18 cellular contexts compared by ENCODE assay signal in genomic region chr21:38088916-38089762, GRCh38.
A peak's percentile ranks its signal among the peaks of the same experiment; 100 is the strongest.
DNase-seq lines count a peak whose midpoint lies in the region; ATAC-seq, FAIRE-seq and TF ChIP-seq lines count a peak whose summit lies in the region.
"Had no signal": no experiment of that assay in that cellular context is flagged by ENCODE, and none has a peak within 500 bp of the region (broad histone marks: within the 10 kb centered on the region; RNA-seq: fewer than 3 reads in every experiment).

No MANE protein-coding gene starts in this region.

- no peak for TF ChIP-seq RAD21 in H1 (IDR thresholded peaks at IDR 0.05 in 1 of 2, conservative IDR thresholded peaks at IDR 0.05 in 1 of 2; ENCODE audit: low read depth in 2 of 2, low read length in 2 of 2)

- no peaks in the 10 kb centered on the region for H3K9me3 Mint-ChIP-seq in activated CD4-positive, alpha-beta T cell treated with anti-CD3 and anti-CD28 coated beads, Interleukin-2, amount 10 ng/mL, durations not matched to agents 24 days and 14 days
- H3K9me3 Mint-ChIP-seq: CD4-positive, alpha-beta T cell had no signal

- H3K27ac ChIP-seq in left ventricle myocardium inferior (replicated peaks) (peak overlapping the region; percentile 21), right cardiac atrium (ENCODE audit: low read length) (no peak overlapping the region), H1 (ENCODE audit: low read depth, low read length) (no peak overlapping the region)
- H3K27ac ChIP-seq: 22Rv1, A549, C4-2B, HL-60 had no signal

- no peak overlapping the region for H3K4ac ChIP-seq in H1 (replicated peaks; ENCODE audit: insufficient read length, low read depth, low read length)

- no peak overlapping the region for H2BK20ac ChIP-seq in H1 (ENCODE audit: low read length)

- H3K9me3 ChIP-seq in left ventricle myocardium inferior (replicated peaks) = no peaks in the 10 kb centered on the region
- H3K9me3 ChIP-seq in right cardiac atrium (ENCODE audit: control insufficient read depth, low read length) = no peaks in the 10 kb centered on the region
- H3K9me3 ChIP-seq in H1 (ENCODE audit: insufficient read depth in 2 of 2, low read depth in 1 of 2, low read length in 1 of 2) = no peaks in the 10 kb centered on the region
- H3K9me3 ChIP-seq: A549 had no signal

- TF ChIP-seq CTCF in left ventricle myocardium inferior (IDR thresholded peaks at IDR 0.05; ENCODE audit: borderline replicate concordance) = no peak
- TF ChIP-seq CTCF in H1 (IDR thresholded peaks at IDR 0.05; ENCODE audit: control extremely low read depth in 1 of 3, insufficient read depth in 1 of 3, low read depth in 1 of 3, low read length in 3 of 3) = no peak

- no peak overlapping the region for H4K91ac ChIP-seq in H1 (replicated peaks; ENCODE audit: insufficient read length, low read length)

- H3K56ac ChIP-seq in H1 (replicated peaks; ENCODE audit: insufficient read length, low read depth, low read length) = no peak overlapping the region

- DNase-seq in activated CD4-positive, alpha-beta T cell treated with anti-CD3 and anti-CD28 coated beads, Interleukin-2, amount 10 ng/mL, durations not matched to agents 24 days and 14 days = peak; percentile 28
- no peak for DNase-seq in activated CD4-positive, alpha-beta T cell treated with anti-CD3 and anti-CD28 coated beads, Interleukin-2, amount 50 U/mL, for 4 hours
- no peak for DNase-seq in left ventricle myocardium inferior
- no peak for DNase-seq in right cardiac atrium
- DNase-seq in H1 (ENCODE audit: low read depth in 1 of 2, low spot score in 2 of 2) = no peak
- DNase-seq in NCI-H446 (lab: John Stamatoyannopoulos, UW) = no peak
- DNase-seq: AML-193; CD4-positive, alpha-beta T cell; DMS153; DMS79; GF-D8; HCEC 1CT had no signal

- intact Hi-C loops in activated CD4-positive, alpha-beta T cell treated with anti-CD3 and anti-CD28 coated beads, Interleukin-2, amount 10 ng/mL, durations not matched to agents 24 days and 14 days (cut with micrococcal nuclease) = no loop called here
- intact Hi-C loops in left ventricle myocardium inferior (cut with micrococcal nuclease) = no loop called here
- intact Hi-C loops in right cardiac atrium (cut with DNase I) = no loop called here

- no peak overlapping the region for H2BK15ac ChIP-seq in H1 (ENCODE audit: low read length)

- 71% methylated on average over 13 of the region's 13 CpGs for WGBS in right cardiac atrium
- WGBS in H1 (ENCODE audit: extremely low coverage in 1 of 2, insufficient coverage in 1 of 2, insufficient read length in 1 of 2, insufficient replicate concordance in 2 of 2, low coverage in 1 of 2, low lambda C conversion rate in 2 of 2, missing lambda C conversion rate in 1 of 2), 2 experiments = 95% methylated on average over 13 of the region's 13 CpGs; no CpG with 5 or more reads in 1 of the 2 experiments

- H3K9ac ChIP-seq in H1 (replicated peaks in 1 of 4; ENCODE audit: extremely low read depth in 1 of 4, low read depth in 3 of 4, low read length in 3 of 4) = no peak overlapping the region

- POLR2A ChIA-PET in H1 (lab: Charles Lee; ENCODE audit: partially characterized antibody) = no interaction called here

- H4K8ac ChIP-seq in H1 (ENCODE audit: extremely low read depth, insufficient read depth, low read length) = no peak overlapping the region

- H3K23ac ChIP-seq in H1 (ENCODE audit: insufficient read length) = no peak overlapping the region

- H3K4me2 ChIP-seq in H1 (ENCODE audit: insufficient read depth in 1 of 2, low read depth in 2 of 2, low read length in 2 of 2) = no peak overlapping the region
- H3K4me2 ChIP-seq: A549 had no signal

- no peaks in the 10 kb centered on the region for H3K23me2 ChIP-seq in H1 (ENCODE audit: low read depth, low read length)

- no peak overlapping the region for H3K14ac ChIP-seq in H1 (ENCODE audit: insufficient read length)

- no peaks in the 10 kb centered on the region for H3K79me1 ChIP-seq in H1 (ENCODE audit: low read depth, low read length)

- no peaks in the 10 kb centered on the region for H3K79me2 ChIP-seq in H1 (ENCODE audit: control insufficient read depth in 1 of 2, insufficient read depth in 2 of 2, low read length in 2 of 2)

- peaks cover 7% of the 10 kb centered on the region for H3K4me1 ChIP-seq in left ventricle myocardium inferior
- no peaks in the 10 kb centered on the region for H3K4me1 ChIP-seq in right cardiac atrium (ENCODE audit: control insufficient read depth, insufficient read depth, low read length)
- H3K4me1 ChIP-seq in H1 (replicated peaks in 1 of 4; ENCODE audit: control insufficient read depth in 3 of 4, insufficient read depth in 4 of 4, low read length in 3 of 4) = no peaks in the 10 kb centered on the region
- H3K4me1 ChIP-seq: A549 had no signal

- TF ChIP-seq EP300 in H1 (IDR thresholded peaks at IDR 0.05; ENCODE audit: borderline replicate concordance in 1 of 2, low read depth in 2 of 2, low read length in 2 of 2) = no peak

- no peak overlapping the region for H2BK5ac ChIP-seq in H1 (ENCODE audit: low read depth, low read length)

- H2BK120ac ChIP-seq in H1 (replicated peaks; ENCODE audit: low read depth, low read length) = no peak overlapping the region

- H2AK5ac ChIP-seq in H1 (ENCODE audit: low read depth, low read length) = no peak overlapping the region

- no peaks in the 10 kb centered on the region for H3K27me3 Mint-ChIP-seq in activated CD4-positive, alpha-beta T cell treated with anti-CD3 and anti-CD28 coated beads, Interleukin-2, amount 10 ng/mL, durations not matched to agents 24 days and 14 days

- no peak overlapping the region for H3K18ac ChIP-seq in H1 (ENCODE audit: extremely low read depth, low read length)

- CTCF ChIA-PET in H1 (lab: Charles Lee; ENCODE audit: partially characterized antibody) = interaction anchor here (1.4 kb wide), 1 partner anchor 38 kb away, joined by 4 read pairs; no protein-coding TSS in a partner anchor

- 0 out of 2 replicates have a peak overlapping the region, but pooled peaks have one; percentile 23 for H2AFZ ChIP-seq in H1 (ENCODE audit: low read length)

- no peak overlapping the region for H2BK12ac ChIP-seq in H1 (ENCODE audit: low read depth, low read length)

- H4K5ac ChIP-seq in H1 (ENCODE audit: insufficient read length, low read depth, low read length) = no peak overlapping the region

- ATAC-seq in right cardiac atrium = no peak
- no peak for ATAC-seq in GM19324 (IDR thresholded peaks at IDR 0.05; ENCODE audit: low FRiP score, unreplicated experiment)
- ATAC-seq: A549 had no signal

- H4K20me1 ChIP-seq in H1 (replicated peaks in 1 of 2; ENCODE audit: control insufficient read depth in 1 of 2, insufficient read depth in 2 of 2, low read length in 2 of 2) = no peaks in the 10 kb centered on the region

- FAIRE-seq in H1 (lab: Jason Lieb, UNC) = no peak
- FAIRE-seq: A549, H54 had no signal

- no peaks in the 10 kb centered on the region for H3K36me3 Mint-ChIP-seq in activated CD4-positive, alpha-beta T cell treated with anti-CD3 and anti-CD28 coated beads, Interleukin-2, amount 10 ng/mL, durations not matched to agents 24 days and 14 days (ENCODE audit: low read depth)

- H3K36me3 ChIP-seq in left ventricle myocardium inferior (no peaks in the 10 kb centered on the region), H1 (ENCODE audit: control insufficient read depth in 2 of 4, insufficient read depth in 4 of 4, low read length in 3 of 4) (no peaks in the 10 kb centered on the region)

- H3K27me3 ChIP-seq in left ventricle myocardium inferior (ENCODE audit: low read depth) (peaks cover 7% of the 10 kb centered on the region), right cardiac atrium (ENCODE audit: control insufficient read depth, insufficient read depth) (no peaks in the 10 kb centered on the region), H1 (replicated peaks in 1 of 4; ENCODE audit: control insufficient read depth in 3 of 4, extremely low read depth in 1 of 4, insufficient read depth in 3 of 4, low read length in 3 of 4) (no peaks in the 10 kb centered on the region)

- TF ChIP-seq POLR2A in H1 (IDR thresholded peaks at IDR 0.05; ENCODE audit: control extremely low read depth in 1 of 2, low read depth in 2 of 2, low read length in 2 of 2) = no peak

- no peak overlapping the region for H3K27ac Mint-ChIP-seq in activated CD4-positive, alpha-beta T cell treated with anti-CD3 and anti-CD28 coated beads, Interleukin-2, amount 10 ng/mL, durations not matched to agents 24 days and 14 days
- H3K27ac Mint-ChIP-seq: CD4-positive, alpha-beta T cell had no signal

- H3K4me3 ChIP-seq in left ventricle myocardium inferior (no peak overlapping the region), right cardiac atrium (ENCODE audit: low read length) (no peak overlapping the region), H1 (ENCODE audit: extremely low read depth in 1 of 4, insufficient read depth in 2 of 4, low read depth in 3 of 4, low read length in 4 of 4) (no peak overlapping the region)
- H3K4me3 ChIP-seq: A549 had no signal

- H3K4me3 Mint-ChIP-seq in activated CD4-positive, alpha-beta T cell treated with anti-CD3 and anti-CD28 coated beads, Interleukin-2, amount 10 ng/mL, durations not matched to agents 24 days and 14 days = no peak overlapping the region
- H3K4me3 Mint-ChIP-seq: CD4-positive, alpha-beta T cell had no signal

- H3K4me1 Mint-ChIP-seq in activated CD4-positive, alpha-beta T cell treated with anti-CD3 and anti-CD28 coated beads, Interleukin-2, amount 10 ng/mL, durations not matched to agents 24 days and 14 days = no peaks in the 10 kb centered on the region

TF ChIP-seq in H1, 55 proteins besides CTCF, POLR2A, EP300 and RAD21 (continues in another document):
- TF ChIP-seq SP1 (IDR thresholded peaks at IDR 0.05; ENCODE audit: low read depth, low read length) (no peak), ZNF274 (IDR thresholded peaks at IDR 0.05; ENCODE audit: borderline replicate concordance, extremely low read depth, low read length) (no peak), HDAC6 (IDR thresholded peaks at IDR 0.05; ENCODE audit: low read depth, low read length) (no peak), TCF12 (IDR thresholded peaks at IDR 0.05; ENCODE audit: low read depth, low read length) (no peak), RFX5 (IDR thresholded peaks at IDR 0.05; ENCODE audit: borderline replicate concordance, low read depth, low read length) (no peak), GTF2F1 (IDR thresholded peaks at IDR 0.05; ENCODE audit: borderline replicate concordance, low read depth, low read length) (no peak), CBX5 (IDR thresholded peaks at IDR 0.05; ENCODE audit: low read depth, low read length) (no peak), BRCA1 (IDR thresholded peaks at IDR 0.05; ENCODE audit: low read depth, low read length) (no peak), SRF (IDR thresholded peaks at IDR 0.05; ENCODE audit: low read depth, low read length) (no peak), SIX5 (IDR thresholded peaks at IDR 0.05; ENCODE audit: low read depth, low read length) (no peak), BCL11A (IDR thresholded peaks at IDR 0.05; ENCODE audit: low read depth in 2 of 2, low read length in 2 of 2) (no peak), POLR2AphosphoS5 (IDR thresholded peaks at IDR 0.05; ENCODE audit: low read depth, low read length) (no peak), CHD2 (IDR thresholded peaks at IDR 0.05; ENCODE audit: low read length) (no peak), JUND (IDR thresholded peaks at IDR 0.05; ENCODE audit: low read length) (no peak), NANOG (IDR thresholded peaks at IDR 0.05; ENCODE audit: insufficient read depth, low read depth, low read length, poor library complexity, severe bottlenecking) (no peak)
